21 cellular contexts compared by ENCODE assay signal in genomic region chr10:124476043-124476725, GRCh38. TPM values are rescaled to one million over a fixed set of nuclear protein-coding genes. Genes with fewer than 3 reads are reported as not detected.
"Had no signal": no experiment of that assay in that cellular context is flagged by ENCODE, and none has a peak within 500 bp of the region (broad histone marks: within the 10 kb centered on the region; RNA-seq: fewer than 3 reads in every experiment).

No MANE protein-coding gene starts in this region.

- H3K36me3 ChIP-seq: upper lobe of left lung had no signal

- H3K4me3 ChIP-seq: dorsolateral prefrontal cortex, upper lobe of left lung had no signal

- DNase-seq: activated B cell treated with CpG ODN at 0.5 μM for 24 hours; activated CD4-positive, alpha-beta T cell treated with anti-CD3 and anti-CD28 coated beads for 48 hours; activated CD8-positive, alpha-beta T cell treated with anti-CD3 and anti-CD28 coated beads for 36 hours; activated effector memory CD4-positive, alpha-beta T cell treated with anti-CD3 and anti-CD28 coated beads, Interleukin-2, amount 50 U/mL, for 16 hours; activated T-cell treated with anti-CD3 and anti-CD28 coated beads, Interleukin-2, amount 50 U/mL, for 48 hours; dorsolateral prefrontal cortex; hypothalamus; kidney glomerular epithelial cell; midbrain; naive B cell; stimulated activated CD4-positive, alpha-beta T cell treated with anti-CD3 and anti-CD28 coated beads, Interleukin-15, amount 100 ng/mL, for 24 hours; stimulated activated CD4-positive, alpha-beta T cell treated with anti-CD3 and anti-CD28 coated beads, Interleukin-4, amount 100 ng/mL, for 1 hour; stimulated activated naive CD4-positive, alpha-beta T cell treated with Interleukin-2 at 50 U/mL for 16 hours; T-helper 2 cell had no signal

- H3K27me3 ChIP-seq: dorsolateral prefrontal cortex, upper lobe of left lung had no signal

- ATAC-seq: activated CD8-positive, alpha-beta T cell treated with anti-CD3 and anti-CD28 coated beads for 36 hours; activated naive CD4-positive, alpha-beta T cell treated with anti-CD3 and anti-CD28 coated beads, Interleukin-2, amount 50 U/mL, for 72 hours had no signal

- H3K9me3 ChIP-seq: upper lobe of left lung had no signal

- H3K4me1 ChIP-seq: parathyroid adenoma, upper lobe of left lung had no signal

- H3K27ac ChIP-seq: dorsolateral prefrontal cortex, parathyroid adenoma, upper lobe of left lung had no signal

- FAIRE-seq: endometrium had no signal

RNA-seq across cellular contexts. Expression of gene NKX1-2, which starts 26.3 kb away (rescaled TPM):
- total RNA-seq: activated B cell treated with CpG ODN at 0.5 μM for 24 hours; activated CD8-positive, alpha-beta T cell treated with anti-CD3 and anti-CD28 coated beads for 36 hours; activated naive CD4-positive, alpha-beta T cell treated with anti-CD3 and anti-CD28 coated beads, Interleukin-2, amount 50 U/mL, for 72 hours; cardiac septum; lung microvascular endothelial cell; skeletal muscle tissue had no signal
